ENCODE assay signal across 8 cellular contexts in genomic region chr15:68553994-68554715, GRCh38. TPM values are rescaled to one million over a fixed set of nuclear protein-coding genes. Genes with fewer than 3 reads are reported as not detected.
DNase-seq lines count a peak whose midpoint lies in the region; ATAC-seq and TF ChIP-seq lines count a peak whose summit lies in the region.

No MANE protein-coding gene starts in this region.

- H3K79me1 ChIP-seq in neuronal stem cell (ENCODE audit: low read depth, low read length), result no peaks in the 10 kb centered on the region

- H3K9ac ChIP-seq in fibroblast of lung (ENCODE audit: insufficient read depth, low read length) (no peak overlapping the region), neuronal stem cell (ENCODE audit: low read depth, low read length, poor library complexity) (no peak overlapping the region)

- H3K4me1 ChIP-seq in fibroblast of lung (ENCODE audit: control insufficient read depth, extremely low read depth, insufficient read depth, low read length) (peaks cover 6% of the 10 kb centered on the region), neuronal stem cell (ENCODE audit: control insufficient read depth in 2 of 2, insufficient read depth in 1 of 2, low read depth in 1 of 2, low read length in 2 of 2) (peaks cover 5 to 6% of the 10 kb centered on the region in 2 donors)

- no peaks in the 10 kb centered on the region for H3K36me3 ChIP-seq in fibroblast of lung (ENCODE audit: control insufficient read depth, insufficient read depth, low read length)
- H3K36me3 ChIP-seq in neuronal stem cell (replicated peaks in 1 of 2; ENCODE audit: control insufficient read depth in 2 of 2, insufficient read depth in 2 of 2, low read length in 2 of 2), result no peaks in the 10 kb centered on the region

- H3K27ac ChIP-seq in fibroblast of lung (ENCODE audit: insufficient read depth, low read length) (no peak overlapping the region), neuronal stem cell (replicated peaks; ENCODE audit: low read length) (no peak overlapping the region)

- no CpG with 5 or more reads among the region's 10 CpGs for WGBS in neuronal stem cell (ENCODE audit: extremely low coverage in 2 of 2, insufficient read length in 2 of 2, insufficient replicate concordance in 1 of 2), 2 donors

- H2AK5ac ChIP-seq in neuronal stem cell (ENCODE audit: low read depth, low read length), result peak overlapping the region; percentile 41

- no peak overlapping the region for H3K23ac ChIP-seq in neuronal stem cell (ENCODE audit: low read depth, low read length, poor library complexity)

- H3K4ac ChIP-seq in neuronal stem cell (ENCODE audit: low read length), result no peak overlapping the region

- peak; percentile 42 for DNase-seq in COLO829 (ENCODE audit: low spot score)
- DNase-seq in HuH-7 (ENCODE audit: low spot score), result peak; percentile 75
- DNase-seq in OCI-M1 (lab: John Stamatoyannopoulos, UW), result peak; percentile 82
- peak; percentile 37 for DNase-seq in activated T-cell treated with anti-CD3 and anti-CD28 coated beads, Interleukin-2, amount 50 U/mL, for 1 hour
- DNase-seq in fibroblast of lung (ENCODE audit: low read depth in 2 of 2), result peak; percentile 39 to 72
- DNase-seq in neuronal stem cell (ENCODE audit: low spot score), result peak; percentile 79
- DNase-seq in ureter (ENCODE audit: low spot score), result peak; percentile 77

- H3K4me2 ChIP-seq in fibroblast of lung (ENCODE audit: extremely low read depth, insufficient read depth, low read length), result no peak overlapping the region
- H3K4me2 ChIP-seq in neuronal stem cell (ENCODE audit: insufficient read depth, low read length, poor library complexity, severe bottlenecking), result no peak overlapping the region

- H3K9me3 ChIP-seq in fibroblast of lung (ENCODE audit: control insufficient read depth, insufficient read depth, low read depth, low read length), result no peaks in the 10 kb centered on the region
- H3K9me3 ChIP-seq in neuronal stem cell (replicated peaks in 1 of 2; ENCODE audit: control insufficient read depth in 2 of 2, insufficient read depth in 1 of 2, low read depth in 1 of 2, low read length in 2 of 2), result no peaks in the 10 kb centered on the region

- H3K4me3 ChIP-seq in fibroblast of lung (replicated peaks in 1 of 4; ENCODE audit: control extremely low read depth in 1 of 4, insufficient read depth in 1 of 4, low read depth in 3 of 4, low read length in 4 of 4) (no peak overlapping the region), neuronal stem cell (ENCODE audit: low read length in 2 of 2) (no peak overlapping the region)

- H2AFZ ChIP-seq in fibroblast of lung (ENCODE audit: low read length), result no peak overlapping the region
- H2AFZ ChIP-seq in neuronal stem cell (ENCODE audit: low read length), result no peak overlapping the region

- no peaks in the 10 kb centered on the region for H4K20me1 ChIP-seq in fibroblast of lung (ENCODE audit: control insufficient read depth, extremely low read depth, insufficient read depth, low read length)

- no peaks in the 10 kb centered on the region for H3K79me2 ChIP-seq in fibroblast of lung (ENCODE audit: control insufficient read depth, insufficient read depth, low read length)

- TF ChIP-seq CTCF in fibroblast of lung (conservative IDR thresholded peaks at IDR 0.05 in 1 of 2, IDR thresholded peaks at IDR 0.05 in 1 of 2; ENCODE audit: low read depth in 1 of 2, low read length in 2 of 2), result peak; percentile 64 to 80

- ATAC-seq in HG02884 (IDR thresholded peaks at IDR 0.05; ENCODE audit: unreplicated experiment), result no peak

- no peak overlapping the region for H3K14ac ChIP-seq in neuronal stem cell (ENCODE audit: low read length)

- H3K27me3 ChIP-seq in fibroblast of lung (ENCODE audit: control insufficient read depth, insufficient read depth, low read length) (no peaks in the 10 kb centered on the region), neuronal stem cell (ENCODE audit: control insufficient read depth in 3 of 3, insufficient read depth in 3 of 3, low read depth in 1 of 3, low read length in 3 of 3) (peaks cover 0 to 37% (median 8%) of the 10 kb centered on the region in 3 experiments)

- H2BK120ac ChIP-seq in neuronal stem cell (ENCODE audit: low read depth, low read length), result no peak overlapping the region

- H2BK12ac ChIP-seq in neuronal stem cell (ENCODE audit: low read length), result no peak overlapping the region

- H4K91ac ChIP-seq in neuronal stem cell (ENCODE audit: low read depth, low read length, poor library complexity), result no peak overlapping the region

- no peak overlapping the region for H2BK5ac ChIP-seq in neuronal stem cell (ENCODE audit: low read length)

- H2BK15ac ChIP-seq in neuronal stem cell (ENCODE audit: low read length), result no peak overlapping the region

- no peak overlapping the region for H4K8ac ChIP-seq in neuronal stem cell (ENCODE audit: low read depth, low read length)

- no peak overlapping the region for H3K18ac ChIP-seq in neuronal stem cell (ENCODE audit: low read length)

RNA-seq across cellular contexts. Expression of gene CORO2B, which starts 24.6 kb away (rescaled TPM):
- total RNA-seq in fibroblast of lung, result 15.7 and 25.3 TPM in 2 replicates
- 17.5 and 70.2 TPM in 2 replicates for polyA plus RNA-seq in fibroblast of lung
- 22.1 and 70.4 TPM in 2 replicates for polyA plus RNA-seq in fibroblast of lung (2012)
- 58.7 and 208 TPM in 2 replicates for polyA minus RNA-seq in fibroblast of lung (ENCODE audit: low replicate concordance)
- 6.9 TPM for polyA plus RNA-seq in neuronal stem cell (2013, experiment 1 of 2)
- polyA plus RNA-seq in neuronal stem cell (2013, experiment 2 of 2), result 6.8 TPM
- 5.4 TPM for total RNA-seq in ureter
